ENCODE assay signal across 25 cellular contexts in genomic region chr2:81078631-81079030, GRCh38.
"Had no signal": no experiment of that assay in that cellular context is flagged by ENCODE, and none has a peak within 500 bp of the region (broad histone marks: within the 10 kb centered on the region; RNA-seq: fewer than 3 reads in every experiment).

No MANE protein-coding gene starts in this region.

- DNase-seq: islet precursor cell; left ventricle myocardium inferior; midbrain; mucosa of descending colon; naive thymus-derived CD4-positive, alpha-beta T cell; ovary; retina; right cardiac atrium; stimulated activated CD4-positive, alpha-beta T cell treated with anti-CD3 and anti-CD28 coated beads, Interleukin-12 subunit alpha, Interleukin-12 subunit beta, amount 100 ng/mL, for 4 hours; stimulated activated CD4-positive, alpha-beta T cell treated with anti-CD3 and anti-CD28 coated beads, Interleukin-15, amount 100 ng/mL, for 24 hours; stimulated activated CD4-positive, alpha-beta T cell treated with anti-CD3 and anti-CD28 coated beads, Interleukin-2, amount 100 ng/mL, for 24 hours; stimulated activated CD4-positive, alpha-beta T cell treated with anti-CD3 and anti-CD28 coated beads, Interleukin-4, amount 100 ng/mL, for 1 hour; stimulated activated naive B cell treated with anti-CD40 and anti-IgM and Interleukin-4, amounts not matched to agents 10 μg/mL and 1 μg/mL and 100 μg/mL, for 72 hours; stimulated activated naive CD8-positive, alpha-beta T cell treated with anti-CD3 and anti-CD28 coated beads, Interleukin-15, Interleukin-2, amounts not matched to agents 100 U/mL and 50 U/mL, for 24 hours; stomach; testis; thyroid gland; transverse colon; upper lobe of left lung had no signal

- H3K9me3 ChIP-seq: ovary, prostate gland, stomach, testis, thyroid gland, transverse colon, upper lobe of left lung, vagina had no signal

- H3K27ac ChIP-seq: left ventricle myocardium inferior, ovary, prostate gland, skin epidermis, stomach, testis, thyroid gland, transverse colon, upper lobe of left lung, vagina had no signal

- H3K27me3 ChIP-seq: ovary, stomach, testis, thyroid gland, transverse colon, upper lobe of left lung, vagina had no signal

- H3K4me1 ChIP-seq: left ventricle myocardium inferior, prostate gland, stomach, testis, thyroid gland, transverse colon, upper lobe of left lung, vagina had no signal

- ATAC-seq: mucosa of descending colon; naive thymus-derived CD4-positive, alpha-beta T cell; natural killer cell treated with Interleukin-12 subunit alpha and Interleukin-12 subunit beta and Interleukin-15 and Interleukin-18, amount 100 ng/mL, for 72 hours; right cardiac atrium; sciatic nerve; stimulated activated naive B cell treated with anti-CD40 and anti-IgM and Interleukin-4, amounts not matched to agents 10 μg/mL and 1 μg/mL and 100 μg/mL, for 72 hours; stimulated activated naive CD8-positive, alpha-beta T cell treated with anti-CD3 and anti-CD28 coated beads, Interleukin-15, Interleukin-2, amounts not matched to agents 100 U/mL and 50 U/mL, for 24 hours had no signal

- H3K36me3 Mint-ChIP-seq: naive thymus-derived CD4-positive, alpha-beta T cell; stimulated activated naive B cell treated with anti-CD40 and anti-IgM and Interleukin-4, amounts not matched to agents 10 μg/mL and 1 μg/mL and 100 μg/mL, for 72 hours had no signal

- H3K27ac Mint-ChIP-seq: naive thymus-derived CD4-positive, alpha-beta T cell; natural killer cell treated with Interleukin-12 subunit alpha and Interleukin-12 subunit beta and Interleukin-15 and Interleukin-18, amount 100 ng/mL, for 72 hours; stimulated activated naive B cell treated with anti-CD40 and anti-IgM and Interleukin-4, amounts not matched to agents 10 μg/mL and 1 μg/mL and 100 μg/mL, for 72 hours had no signal

- H3K4me1 Mint-ChIP-seq: naive thymus-derived CD4-positive, alpha-beta T cell; stimulated activated naive B cell treated with anti-CD40 and anti-IgM and Interleukin-4, amounts not matched to agents 10 μg/mL and 1 μg/mL and 100 μg/mL, for 72 hours had no signal

- H3K4me3 ChIP-seq: left ventricle myocardium inferior, lung, mucosa of descending colon, ovary, prostate gland, skin epidermis, stomach, testis, thyroid gland, transverse colon, upper lobe of left lung, vagina had no signal

- H3K27me3 Mint-ChIP-seq: naive thymus-derived CD4-positive, alpha-beta T cell; natural killer cell treated with Interleukin-12 subunit alpha and Interleukin-12 subunit beta and Interleukin-15 and Interleukin-18, amount 100 ng/mL, for 72 hours; stimulated activated naive B cell treated with anti-CD40 and anti-IgM and Interleukin-4, amounts not matched to agents 10 μg/mL and 1 μg/mL and 100 μg/mL, for 72 hours had no signal

- H3K4me3 Mint-ChIP-seq: naive thymus-derived CD4-positive, alpha-beta T cell; natural killer cell treated with Interleukin-12 subunit alpha and Interleukin-12 subunit beta and Interleukin-15 and Interleukin-18, amount 100 ng/mL, for 72 hours; stimulated activated naive B cell treated with anti-CD40 and anti-IgM and Interleukin-4, amounts not matched to agents 10 μg/mL and 1 μg/mL and 100 μg/mL, for 72 hours had no signal

- H3K36me3 ChIP-seq: left ventricle myocardium inferior, ovary, prostate gland, stomach, thyroid gland, transverse colon, upper lobe of left lung, vagina had no signal
